Comparison of ENCODE assay signal across 9 cellular contexts in genomic region chr2:189179607-189179979, GRCh38. TPM values are rescaled to one million over a fixed set of nuclear protein-coding genes. Genes with fewer than 3 reads are reported as not detected.
DNase-seq lines count a peak whose midpoint lies in the region; ATAC-seq and TF ChIP-seq lines count a peak whose summit lies in the region.
"Had no signal": no experiment of that assay in that cellular context is flagged by ENCODE, and none has a peak within 500 bp of the region (broad histone marks: within the 10 kb centered on the region; RNA-seq: fewer than 3 reads in every experiment).

COL5A2 (minus strand) TSS chr2:189179761; CDS start chr2:189179604, 157 bp downstream.

- no peaks in the 10 kb centered on the region for H3K36me3 Mint-ChIP-seq in stimulated activated naive CD8-positive, alpha-beta T cell treated with anti-CD3 and anti-CD28 coated beads, Interleukin-15, Interleukin-2, amounts not matched to agents 100 ng/mL and 50 ng/mL, for 24 hours (ENCODE audit: low read depth)
- no peaks in the 10 kb centered on the region for H3K36me3 Mint-ChIP-seq in endodermal cell (ENCODE audit: low read depth)

- H3K9me3 Mint-ChIP-seq in stimulated activated naive CD8-positive, alpha-beta T cell treated with anti-CD3 and anti-CD28 coated beads, Interleukin-15, Interleukin-2, amounts not matched to agents 100 ng/mL and 50 ng/mL, for 24 hours = no peaks in the 10 kb centered on the region
- no peaks in the 10 kb centered on the region for H3K9me3 Mint-ChIP-seq in endodermal cell

- peaks cover 3% of the 10 kb centered on the region for H3K4me1 ChIP-seq in endodermal cell (ENCODE audit: control insufficient read depth, insufficient read depth, low read length)

- no peak for DNase-seq in stimulated activated naive CD8-positive, alpha-beta T cell treated with anti-CD3 and anti-CD28 coated beads, Interleukin-15, Interleukin-2, amounts not matched to agents 100 U/mL and 50 U/mL, for 24 hours
- peak; percentile 80 for DNase-seq in endodermal cell
- DNase-seq in lung microvascular endothelial cell (ENCODE audit: low read depth in 2 of 2) = peak; percentile 54 to 93
- peak; percentile 42 for DNase-seq in ureter (ENCODE audit: low spot score)
- DNase-seq in T-helper 1 cell = no peak
- DNase-seq in stimulated activated CD4-positive, alpha-beta T cell treated with anti-CD3 and anti-CD28 coated beads, Interleukin-4, amount 100 ng/mL, for 1 hour = no peak
- no peak for DNase-seq in activated naive CD4-positive, alpha-beta T cell (lab: John Stamatoyannopoulos, UW)
- DNase-seq: DND-41 had no signal

- H3K27ac Mint-ChIP-seq in stimulated activated naive CD8-positive, alpha-beta T cell treated with anti-CD3 and anti-CD28 coated beads, Interleukin-15, Interleukin-2, amounts not matched to agents 100 ng/mL and 50 ng/mL, for 24 hours = no peak within 1 kb of the TSS
- peak within 1 kb of the TSS; percentile 74 for H3K27ac Mint-ChIP-seq in endodermal cell

- no peaks in the 10 kb centered on the region for H3K36me3 ChIP-seq in endodermal cell (ENCODE audit: control insufficient read depth, insufficient read depth, low read length)

- peak within 1 kb of the TSS; percentile 89 for H3K9ac ChIP-seq in endodermal cell (ENCODE audit: extremely low read depth, low read length, poor library complexity, severe bottlenecking)

- H3K4me1 Mint-ChIP-seq in stimulated activated naive CD8-positive, alpha-beta T cell treated with anti-CD3 and anti-CD28 coated beads, Interleukin-15, Interleukin-2, amounts not matched to agents 100 ng/mL and 50 ng/mL, for 24 hours (ENCODE audit: low read depth) = peaks cover 9% of the 10 kb centered on the region
- H3K4me1 Mint-ChIP-seq in endodermal cell = peaks cover 43% of the 10 kb centered on the region

- peak within 1 kb of the TSS; percentile 52 for H3K4me3 Mint-ChIP-seq in stimulated activated naive CD8-positive, alpha-beta T cell treated with anti-CD3 and anti-CD28 coated beads, Interleukin-15, Interleukin-2, amounts not matched to agents 100 ng/mL and 50 ng/mL, for 24 hours
- H3K4me3 Mint-ChIP-seq in endodermal cell = peak within 1 kb of the TSS; percentile 76

- H3K27me3 Mint-ChIP-seq in stimulated activated naive CD8-positive, alpha-beta T cell treated with anti-CD3 and anti-CD28 coated beads, Interleukin-15, Interleukin-2, amounts not matched to agents 100 ng/mL and 50 ng/mL, for 24 hours = peaks cover 25% of the 10 kb centered on the region
- H3K27me3 Mint-ChIP-seq in endodermal cell (ENCODE audit: insufficient read depth) = no peaks in the 10 kb centered on the region

- WGBS in endodermal cell (ENCODE audit: insufficient coverage in 1 of 2, insufficient read length in 1 of 2), 2 experiments = 0 to 19% methylated on average over 2 to 5 of the region's 5 CpGs

- H3K27me3 ChIP-seq in endodermal cell (ENCODE audit: control insufficient read depth, insufficient read depth, low read length, poor library complexity, severe bottlenecking) = no peaks in the 10 kb centered on the region

- no peak for TF ChIP-seq CTCF in endodermal cell (conservative IDR thresholded peaks at IDR 0.05)

- no peak for ATAC-seq in stimulated activated naive CD8-positive, alpha-beta T cell treated with anti-CD3 and anti-CD28 coated beads, Interleukin-15, Interleukin-2, amounts not matched to agents 100 U/mL and 50 U/mL, for 24 hours

- peak within 1 kb of the TSS; percentile 96 for H3K4me3 ChIP-seq in endodermal cell (ENCODE audit: low read length)

- peak within 1 kb of the TSS; percentile 67 for H3K27ac ChIP-seq in endodermal cell (ENCODE audit: low read depth, low read length)

- peaks cover 3% of the 10 kb centered on the region for H3K9me3 ChIP-seq in endodermal cell (ENCODE audit: control insufficient read depth, low read length)

RNA-seq across cellular contexts. Expression of gene COL5A2, which starts in this region (rescaled TPM):
- total RNA-seq in endodermal cell = 100 to 1,000 TPM; 117 to 153 TPM
- polyA plus RNA-seq in endodermal cell (2013, experiment 1 of 2) = 104 TPM
- polyA plus RNA-seq in endodermal cell (2013, experiment 2 of 2) = 133 TPM
- total RNA-seq in lung microvascular endothelial cell = 34.9 and 36.5 TPM in 2 replicates
- total RNA-seq in ureter = 21.8 TPM

Comparison
In these comparisons a context has a peak if more than half of its experiments do, and no peak if none do; other contexts are left out.
1. DNase-seq: peak in endodermal cell (single experiment), lung microvascular endothelial cell (2 of 2) and ureter (single experiment); none in stimulated activated naive CD8-positive, alpha-beta T cell treated with anti-CD3 and anti-CD28 coated beads, Interleukin-15, Interleukin-2, amounts not matched to agents 100 U/mL and 50 U/mL, for 24 hours (single experiment), T-helper 1 cell (0 of 5), stimulated activated CD4-positive, alpha-beta T cell treated with anti-CD3 and anti-CD28 coated beads, Interleukin-4, amount 100 ng/mL, for 1 hour (single experiment) and activated naive CD4-positive, alpha-beta T cell (0 of 4).